14 cellular contexts compared by ENCODE assay signal in genomic region chr14:50759800-50760543, GRCh38.
"Had no signal": no experiment of that assay in that cellular context is flagged by ENCODE, and none has a peak within 500 bp of the region (broad histone marks: within the 10 kb centered on the region; RNA-seq: fewer than 3 reads in every experiment).

No MANE protein-coding gene starts in this region.

- H3K4me2 ChIP-seq: hepatocyte, SK-N-SH had no signal

- H3K4me3 ChIP-seq: body of pancreas, hepatocyte, ovary, upper lobe of left lung had no signal

- H3K9ac ChIP-seq: SK-N-SH had no signal

- DNase-seq: activated CD4-positive, alpha-beta memory T cell treated with anti-CD3 and anti-CD28 coated beads for 36 hours; activated T-cell treated with anti-CD3 and anti-CD28 coated beads, Interleukin-2, amount 50 U/mL, for 72 hours; body of pancreas; dermis blood vessel endothelial cell; erythroblast; mesendoderm; ovary; SK-N-SH; stimulated activated CD4-positive, alpha-beta T cell treated with anti-CD3 and anti-CD28 coated beads, Interleukin-15, amount 100 ng/mL, for 24 hours; stimulated activated CD4-positive, alpha-beta T cell treated with anti-CD3 and anti-CD28 coated beads, Interleukin-4, amount 100 ng/mL, for 24 hours; substantia nigra had no signal

- H3K9me3 Mint-ChIP-seq: activated CD4-positive, alpha-beta memory T cell treated with anti-CD3 and anti-CD28 coated beads for 36 hours; activated T-cell treated with anti-CD3 and anti-CD28 coated beads, Interleukin-2, amount 50 U/mL, for 72 hours; neural crest cell had no signal

- H3K9me3 ChIP-seq: body of pancreas, ovary, SK-N-SH, upper lobe of left lung had no signal

- ATAC-seq: activated T-cell treated with anti-CD3 and anti-CD28 coated beads, Interleukin-2, amount 50 U/mL, for 72 hours; body of pancreas had no signal

- H3K4me1 Mint-ChIP-seq: neural crest cell had no signal

- H3K27ac ChIP-seq: hepatocyte, ovary, upper lobe of left lung had no signal

- H3K79me2 ChIP-seq: hepatocyte had no signal

- H3K27me3 Mint-ChIP-seq: activated CD4-positive, alpha-beta memory T cell treated with anti-CD3 and anti-CD28 coated beads for 36 hours had no signal

- H3K27ac Mint-ChIP-seq: activated CD4-positive, alpha-beta memory T cell treated with anti-CD3 and anti-CD28 coated beads for 36 hours had no signal

- H3K27me3 ChIP-seq: body of pancreas, hepatocyte, ovary, upper lobe of left lung had no signal

- H3K36me3 ChIP-seq: ovary had no signal

- H3K4me1 ChIP-seq: upper lobe of left lung had no signal

- H3K4me3 Mint-ChIP-seq: activated CD4-positive, alpha-beta memory T cell treated with anti-CD3 and anti-CD28 coated beads for 36 hours; activated T-cell treated with anti-CD3 and anti-CD28 coated beads, Interleukin-2, amount 50 U/mL, for 72 hours; neural crest cell had no signal

- H2AFZ ChIP-seq: hepatocyte had no signal
